8 cellular contexts compared by ENCODE assay signal in the genomic region with DNA sequence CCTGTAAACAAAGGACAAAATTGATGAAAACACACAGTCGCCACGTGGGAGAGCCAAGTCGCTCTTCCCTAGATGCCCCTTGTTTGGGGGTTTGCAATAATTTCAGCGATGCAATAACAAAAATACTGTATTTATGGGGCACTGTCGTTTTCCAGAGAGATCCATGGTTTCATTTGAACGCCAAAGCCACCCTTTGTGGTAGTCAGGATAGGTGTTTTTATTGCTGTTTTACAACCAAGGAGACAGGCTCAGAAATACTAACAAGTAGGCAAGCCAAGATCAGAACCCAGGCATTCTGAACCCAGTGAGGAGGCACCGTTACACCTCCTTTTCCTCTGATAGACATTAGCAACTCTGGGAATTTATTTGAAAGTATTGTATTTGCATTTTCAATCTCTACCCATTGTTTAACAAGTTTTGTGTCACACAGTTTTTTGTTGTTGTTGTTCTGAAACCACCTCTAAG. TPM values are rescaled to one million over a fixed set of nuclear protein-coding genes. Genes with fewer than 3 reads are reported as not detected.
DNase-seq lines count a peak whose midpoint lies in the region; ATAC-seq and TF ChIP-seq lines count a peak whose summit lies in the region.

No MANE protein-coding gene starts in this region.

- no peaks in the 10 kb centered on the region for H3K9me2 ChIP-seq in HCT116 (ENCODE audit: insufficient read depth)

- no peak for DNase-seq in HCT116 (ENCODE audit: low read depth, low spot score)
- DNase-seq in T-cell: no peak
- DNase-seq in foreskin fibroblast: no peak
- DNase-seq in NCI-H1092 (lab: John Stamatoyannopoulos, UW): no peak

- TF ChIP-seq POLR2A in HCT116 (IDR thresholded peaks at IDR 0.05; ENCODE audit: borderline replicate concordance, extremely low read depth, insufficient read depth, insufficient read length) (no peak), GM18505 (IDR thresholded peaks at IDR 0.05; ENCODE audit: borderline replicate concordance, extremely low read depth, insufficient read depth, insufficient read length) (no peak)

- H3K4me3 Mint-ChIP-seq in T-cell: peak overlapping the region; percentile 90 to 92 (median 91)

- TF ChIP-seq CTCF in HCT116 (IDR thresholded peaks at IDR 0.05 in 2 of 3, conservative IDR thresholded peaks at IDR 0.05 in 1 of 3; ENCODE audit: borderline replicate concordance in 1 of 3, insufficient read depth in 1 of 3, low read depth in 2 of 3, low read length in 2 of 3) (no peak), foreskin fibroblast (IDR thresholded peaks at IDR 0.05; ENCODE audit: low read depth, low read length) (no peak)

- H3K4me1 Mint-ChIP-seq in T-cell: peaks cover 43 to 47% (median 46%) of the 10 kb centered on the region in 3 donors

- 0 out of 2 replicates have a peak, but pooled peaks cover 5% of the 10 kb centered on the region for H4K20me1 ChIP-seq in HCT116 (ENCODE audit: insufficient read depth)

- H3K36me3 ChIP-seq in HCT116 (ENCODE audit: control insufficient read depth in 1 of 2, insufficient read depth in 2 of 2, low read length in 2 of 2) (no peaks in the 10 kb centered on the region), skeletal muscle satellite cell (ENCODE audit: insufficient read depth, low read length) (no peaks in the 10 kb centered on the region)

- TF ChIP-seq RAD21 in HCT116 (IDR thresholded peaks at IDR 0.05; ENCODE audit: low read depth): no peak

- H3K79me2 ChIP-seq in HCT116 (ENCODE audit: insufficient read depth, low read length): peaks cover 36% of the 10 kb centered on the region

- H3K27me3 Mint-ChIP-seq in T-cell: no peaks in the 10 kb centered on the region

- H2AFZ ChIP-seq in HCT116 (ENCODE audit: low read depth, low read length, poor library complexity, severe bottlenecking): peak overlapping the region; percentile 84

- RAD21 ChIA-PET in HCT116 (lab: Charles Lee; ENCODE audit: low non-redundant PET in 1 of 2, low total read pairs in 2 of 2, uncharacterized antibody in 2 of 2, unreplicated experiment in 2 of 2): no interaction called here

- H3K4me1 ChIP-seq in HCT116 (ENCODE audit: control insufficient read depth in 1 of 2, insufficient read depth in 2 of 2, low read length in 2 of 2) (peaks cover 11 to 29% of the 10 kb centered on the region in 2 experiments), skeletal muscle satellite cell (ENCODE audit: control insufficient read depth, insufficient read depth, low read length) (peaks cover 15% of the 10 kb centered on the region)

- peak overlapping the region; percentile 57 for H3K27ac ChIP-seq in HCT116 (ENCODE audit: low read depth, low read length)

- intact Hi-C loops in HCT116 (cut with micrococcal nuclease): no loop called here

- H3K9me3 Mint-ChIP-seq in T-cell: no peaks in the 10 kb centered on the region

- POLR2A ChIA-PET in HCT116 (lab: Charles Lee): no interaction called here
- POLR2A ChIA-PET in T-cell (lab: Charles Lee): no interaction called here

- no peaks in the 10 kb centered on the region for H3K36me3 Mint-ChIP-seq in T-cell

- CTCF ChIA-PET in HCT116 (lab: Charles Lee): no interaction called here
- CTCF ChIA-PET in T-cell (lab: Charles Lee): interaction anchor here in 1 of 2 donors (0.6 kb wide), 1 partner anchor 152 kb away, joined by 8 read pairs; no protein-coding TSS in a partner anchor

- H3K9me3 ChIP-seq in HCT116 (ENCODE audit: control insufficient read depth in 1 of 2, insufficient read depth in 1 of 2, low read depth in 1 of 2, low read length in 2 of 2) (peaks cover 0 to 6% of the 10 kb centered on the region in 2 experiments; a peak in 2 of 4 replicates), skeletal muscle satellite cell (replicated peaks; ENCODE audit: low read length) (no peaks in the 10 kb centered on the region)

- peak overlapping the region; percentile 68 for H3K9ac ChIP-seq in HCT116 (ENCODE audit: low read length)
- H3K9ac ChIP-seq in skeletal muscle satellite cell (ENCODE audit: low read depth, low read length): peak overlapping the region; percentile 77

- no peaks in the 10 kb centered on the region for H3K27me3 ChIP-seq in HCT116 (ENCODE audit: insufficient read depth, low read length)
- H3K27me3 ChIP-seq in skeletal muscle satellite cell (ENCODE audit: control insufficient read depth, insufficient read depth, low read length): no peaks in the 10 kb centered on the region

- BruUV-seq in HCT116 (replicated peaks; lab: Mats Ljungman, UMichigan): no TSS peak

- H3K4me3 ChIP-seq in HCT116 (replicated peaks in 1 of 2; ENCODE audit: low read depth in 1 of 2, low read length in 2 of 2) (peak overlapping the region; percentile 58 to 71), foreskin fibroblast (ENCODE audit: low read depth in 1 of 2, low read length in 2 of 2) (peak overlapping the region; percentile 81 to 87), skeletal muscle satellite cell (ENCODE audit: low read length) (peak overlapping the region; percentile 73)

- no peak for ATAC-seq in HCT116
- ATAC-seq in T-cell (replicated peaks in 1 of 4): no peak
- ATAC-seq in HG03521 (IDR thresholded peaks at IDR 0.05; ENCODE audit: unreplicated experiment): no peak
- ATAC-seq in activated CD4-positive, CD25-positive, alpha-beta regulatory T cell treated with anti-CD3 and anti-CD28 coated beads, Interleukin-2, amount 50 U/mL, for 24 hours: no peak
- ATAC-seq in GM18505 (IDR thresholded peaks at IDR 0.05; ENCODE audit: unreplicated experiment): no peak

- peak overlapping the region; percentile 86 to 93 for H3K27ac Mint-ChIP-seq in T-cell

- H3K4me2 ChIP-seq in HCT116 (ENCODE audit: low read length) (peak overlapping the region; percentile 79), skeletal muscle satellite cell (ENCODE audit: low read length) (peak overlapping the region; percentile 77)

TF ChIP-seq in HCT116, 20 proteins besides CTCF, POLR2A, EP300 and RAD21:
- TF ChIP-seq ATF3 (IDR thresholded peaks at IDR 0.05) (no peak), EZH2phosphoT487 (IDR thresholded peaks at IDR 0.05; ENCODE audit: borderline replicate concordance) (no peak), CEBPB (IDR thresholded peaks at IDR 0.05; ENCODE audit: low read depth) (no peak), SRF (IDR thresholded peaks at IDR 0.05; ENCODE audit: low read depth) (no peak)
- TF ChIP-seq, protein P1, sequence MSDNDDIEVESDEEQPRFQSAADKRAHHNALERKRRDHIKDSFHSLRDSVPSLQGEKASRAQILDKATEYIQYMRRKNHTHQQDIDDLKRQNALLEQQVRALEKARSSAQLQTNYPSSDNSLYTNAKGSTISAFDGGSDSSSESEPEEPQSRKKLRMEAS (IDR thresholded peaks at IDR 0.05): no peak

RNA-seq across cellular contexts. Expression of gene BTBD7, which starts 0.8 kb away (rescaled TPM):
- total RNA-seq in HCT116 (2021; ENCODE audit: unreplicated experiment) (30.8 TPM), T-cell (10 to 100 TPM; 21.6 to 26.1 (median 26.0) TPM)
- polyA plus RNA-seq in HCT116 (2012): 9.9 and 10.1 TPM in 2 replicates
- total RNA-seq in skeletal muscle satellite cell (2012; rRNA removed): 19.5 and 20.3 TPM in 2 replicates

RNA-seq across cellular contexts. Expression of gene COX8C, which starts 13.3 kb away (rescaled TPM):
- total RNA-seq in HCT116 (2021; ENCODE audit: unreplicated experiment): not detected
- polyA plus RNA-seq in HCT116 (2012): 0.14 TPM in 1 of 2 replicates, not detected in the other
- total RNA-seq in T-cell: not detected
- not detected in 2 replicates for total RNA-seq in skeletal muscle satellite cell (2012; rRNA removed)
